16 cellular contexts compared by ENCODE assay signal in the genomic region with DNA sequence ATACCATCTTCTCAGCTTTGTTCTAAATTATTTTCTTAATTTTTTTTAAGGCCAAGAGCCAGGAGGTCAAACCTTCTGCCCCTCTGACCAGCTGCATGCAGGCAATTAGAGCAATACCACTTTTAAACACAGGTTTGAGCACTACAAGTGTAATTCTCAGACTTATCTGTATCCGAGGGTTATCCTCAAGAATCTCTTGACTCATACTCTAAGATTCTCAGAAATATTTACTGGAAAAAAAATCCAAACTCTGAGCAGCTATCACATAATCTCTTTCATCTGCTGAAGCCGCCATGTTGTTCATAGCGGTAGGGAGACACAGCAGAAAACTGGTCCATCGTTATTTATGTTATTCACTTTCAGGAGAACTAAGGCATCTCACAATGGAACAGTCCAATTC. TPM values are rescaled to one million over a fixed set of nuclear protein-coding genes. Genes with fewer than 3 reads are reported as not detected.
"Had no signal": no experiment of that assay in that cellular context is flagged by ENCODE, and none has a peak within 500 bp of the region (broad histone marks: within the 10 kb centered on the region; RNA-seq: fewer than 3 reads in every experiment).

No MANE protein-coding gene starts in this region.

- H3K27me3 ChIP-seq: ascending aorta, transverse colon had no signal

- H3K4me3 ChIP-seq: ascending aorta, lung, transverse colon had no signal

- ATAC-seq: left cardiac atrium; stimulated activated effector memory CD8-positive, alpha-beta T cell treated with anti-CD3 and anti-CD28 coated beads, Interleukin-12 subunit alpha, Interleukin-12 subunit beta, amount 100 ng/mL, for 72 hours; T-cell had no signal

- H3K27me3 Mint-ChIP-seq: activated naive CD8-positive, alpha-beta T cell treated with anti-CD3 and anti-CD28 coated beads, Interleukin-2, amount 10 ng/mL, durations not matched to agents 7 days and 5 days; central memory CD8-positive, alpha-beta T cell had no signal

- H3K4me1 ChIP-seq: ascending aorta, transverse colon had no signal

- H3K36me3 Mint-ChIP-seq: activated naive CD8-positive, alpha-beta T cell treated with anti-CD3 and anti-CD28 coated beads, Interleukin-2, amount 10 ng/mL, durations not matched to agents 7 days and 5 days; naive B cell; stimulated activated effector memory CD8-positive, alpha-beta T cell treated with anti-CD3 and anti-CD28 coated beads, Interleukin-12 subunit alpha, Interleukin-12 subunit beta, amount 100 ng/mL, for 72 hours; T-cell had no signal

- H3K4me3 Mint-ChIP-seq: activated naive CD8-positive, alpha-beta T cell treated with anti-CD3 and anti-CD28 coated beads, Interleukin-2, amount 10 ng/mL, durations not matched to agents 7 days and 5 days; central memory CD8-positive, alpha-beta T cell; naive B cell; stimulated activated effector memory CD8-positive, alpha-beta T cell treated with anti-CD3 and anti-CD28 coated beads, Interleukin-12 subunit alpha, Interleukin-12 subunit beta, amount 100 ng/mL, for 72 hours; T-cell had no signal

- H3K4me1 Mint-ChIP-seq: activated naive CD8-positive, alpha-beta T cell treated with anti-CD3 and anti-CD28 coated beads, Interleukin-2, amount 10 ng/mL, durations not matched to agents 7 days and 5 days; central memory CD8-positive, alpha-beta T cell; naive B cell; stimulated activated effector memory CD8-positive, alpha-beta T cell treated with anti-CD3 and anti-CD28 coated beads, Interleukin-12 subunit alpha, Interleukin-12 subunit beta, amount 100 ng/mL, for 72 hours; T-cell had no signal

- H3K9me3 Mint-ChIP-seq: central memory CD8-positive, alpha-beta T cell; stimulated activated effector memory CD8-positive, alpha-beta T cell treated with anti-CD3 and anti-CD28 coated beads, Interleukin-12 subunit alpha, Interleukin-12 subunit beta, amount 100 ng/mL, for 72 hours had no signal

- H3K36me3 ChIP-seq: ascending aorta, transverse colon had no signal

- DNase-seq: activated CD4-positive, alpha-beta T cell treated with anti-CD3 and anti-CD28 coated beads for 1 hour; activated CD4-positive, alpha-beta T cell treated with anti-CD3 and anti-CD28 coated beads, Interleukin-2, amount 50 U/mL, for 48 hours; activated gamma-delta T cell; activated naive CD8-positive, alpha-beta T cell treated with anti-CD3 and anti-CD28 coated beads, Interleukin-2, amount 10 ng/mL, durations not matched to agents 7 days and 5 days; activated T-cell treated with anti-CD3 and anti-CD28 coated beads, Interleukin-2, amount 50 U/mL, for 48 hours; effector memory CD4-positive, alpha-beta T cell; left cardiac atrium; naive B cell; posterior cingulate gyrus; T-cell; T1000; transverse colon had no signal

- H3K27ac ChIP-seq: ascending aorta, transverse colon had no signal

- H3K27ac Mint-ChIP-seq: activated naive CD8-positive, alpha-beta T cell treated with anti-CD3 and anti-CD28 coated beads, Interleukin-2, amount 10 ng/mL, durations not matched to agents 7 days and 5 days; naive B cell; stimulated activated effector memory CD8-positive, alpha-beta T cell treated with anti-CD3 and anti-CD28 coated beads, Interleukin-12 subunit alpha, Interleukin-12 subunit beta, amount 100 ng/mL, for 72 hours; T-cell had no signal

- H3K9me3 ChIP-seq: ascending aorta, transverse colon had no signal

RNA-seq across cellular contexts. Expression of gene PTHLH, which starts 27.4 kb away (rescaled TPM):
- total RNA-seq: activated naive CD8-positive, alpha-beta T cell treated with anti-CD3 and anti-CD28 coated beads, Interleukin-2, amount 10 ng/mL, durations not matched to agents 7 days and 5 days; ascending aorta; T-cell had no signal
